In genomic region chrX:96684339-96685204, GRCh38 we compare ENCODE assay signal across 8 cellular contexts. TPM values are rescaled to one million over a fixed set of nuclear protein-coding genes. Genes with fewer than 3 reads are reported as not detected.
A peak's percentile ranks its signal among the peaks of the same experiment; 100 is the strongest.
DNase-seq lines count a peak whose midpoint lies in the region; ATAC-seq and TF ChIP-seq lines count a peak whose summit lies in the region.

Gene DIAPH2, plus strand, starts transcription at chrX:96684842.

- DNase-seq in GM13977 (ENCODE audit: low spot score) (peak; percentile 53), NCI-H2029 (lab: John Stamatoyannopoulos, UW) (peak; percentile 51), cortex of kidney (lab: John Stamatoyannopoulos, UW) (peak; percentile 2), left lobe of liver (ENCODE audit: low spot score) (peak; percentile 83), NCI-H1105 treated with DMSO at 0.1 percent for 48 hours (lab: John Stamatoyannopoulos, UW) (no peak)
- DNase-seq in activated CD4-positive, alpha-beta T cell treated with anti-CD3 and anti-CD28 coated beads for 24 hours (ENCODE audit: low read depth in 2 of 2): peak; percentile 40 to 41
- DNase-seq in stimulated activated CD4-positive, alpha-beta T cell treated with anti-CD3 and anti-CD28 coated beads, Interleukin-1b, Interleukin-23, amount 100 ng/mL, for 48 hours: peak; percentile 78

- ATAC-seq in HG02623 (IDR thresholded peaks at IDR 0.05; ENCODE audit: unreplicated experiment): peak; percentile 84
- peak; percentile 92 for ATAC-seq in left lobe of liver

- no peak for TF ChIP-seq CTCF in GM13977 (IDR thresholded peaks at IDR 0.05; ENCODE audit: extremely low read depth, insufficient read depth, missing control alignments)

- in situ Hi-C loops in GM13977 (cut with MboI; ENCODE audit: low pct_unique_long_range_greater_than_20kb, low sequenced_read_pairs, unreplicated experiment): no loop called here

RNA-seq across cellular contexts. Expression of gene DIAPH2, which starts in this region (rescaled TPM):
- 9.4 TPM for total RNA-seq in left lobe of liver
